ENCODE assay signal across 1 cellular context in genomic region chr14:63091394-63091996, GRCh38.
TF ChIP-seq lines count a peak whose summit lies in the region.

No MANE protein-coding gene starts in this region.

TF ChIP-seq in K562, 482 proteins besides CTCF, POLR2A, EP300 and RAD21:
- no peak for TF ChIP-seq SP1 (CRISPR knock-in tag; IDR thresholded peaks at IDR 0.05)
- peak; percentile 28 for TF ChIP-seq PCBP2 (IDR thresholded peaks at IDR 0.05; ENCODE audit: low read depth, low read length, poor library complexity, severe bottlenecking)
